14 cellular contexts compared by ENCODE assay signal in genomic region chr6:4185846-4186245, GRCh38. TPM values are rescaled to one million over a fixed set of nuclear protein-coding genes. Genes with fewer than 3 reads are reported as not detected.
DNase-seq lines count a peak whose midpoint lies in the region; ATAC-seq lines count a peak whose summit lies in the region.
"Had no signal": no experiment of that assay in that cellular context is flagged by ENCODE, and none has a peak within 500 bp of the region (broad histone marks: within the 10 kb centered on the region; RNA-seq: fewer than 3 reads in every experiment).

No MANE protein-coding gene starts in this region.

- peak overlapping the region; percentile 5 for H3K27ac Mint-ChIP-seq in activated CD4-positive, alpha-beta T cell treated with anti-CD3 and anti-CD28 coated beads for 36 hours
- H3K27ac Mint-ChIP-seq in activated CD8-positive, alpha-beta memory T cell treated with anti-CD3 and anti-CD28 coated beads, Interleukin-2, amount 10 ng/mL, durations not matched to agents 7 days and 5 days: peak overlapping the region; percentile 48
- no peak overlapping the region for H3K27ac Mint-ChIP-seq in activated naive CD8-positive, alpha-beta T cell treated with anti-CD3 and anti-CD28 coated beads, Interleukin-2, amount 50 U/mL, for 24 hours
- H3K27ac Mint-ChIP-seq in activated naive CD8-positive, alpha-beta T cell treated with anti-CD3 and anti-CD28 coated beads for 36 hours: no peak overlapping the region
- peak overlapping the region; percentile 89 for H3K27ac Mint-ChIP-seq in activated T-helper 2 cell treated with anti-CD3 and anti-CD28 coated beads, Interferon-gamma antibody, Interleukin-2, Interleukin-4, amounts not matched to agents 10 μg/mL and 5 μg/mL and 100 μg/mL, durations not matched to agents 14 hours and 24 hours and 36 hours
- H3K27ac Mint-ChIP-seq: CD8-positive, alpha-beta memory T cell had no signal

- H3K27me3 Mint-ChIP-seq in activated CD4-positive, alpha-beta T cell treated with anti-CD3 and anti-CD28 coated beads for 36 hours: no peaks in the 10 kb centered on the region
- no peaks in the 10 kb centered on the region for H3K27me3 Mint-ChIP-seq in activated CD8-positive, alpha-beta memory T cell treated with anti-CD3 and anti-CD28 coated beads, Interleukin-2, amount 10 ng/mL, durations not matched to agents 7 days and 5 days
- H3K27me3 Mint-ChIP-seq in activated naive CD8-positive, alpha-beta T cell treated with anti-CD3 and anti-CD28 coated beads, Interleukin-2, amount 50 U/mL, for 24 hours: peaks cover 19% of the 10 kb centered on the region
- H3K27me3 Mint-ChIP-seq in activated naive CD8-positive, alpha-beta T cell treated with anti-CD3 and anti-CD28 coated beads for 36 hours: peaks cover 22% of the 10 kb centered on the region
- H3K27me3 Mint-ChIP-seq in activated T-helper 2 cell treated with anti-CD3 and anti-CD28 coated beads, Interferon-gamma antibody, Interleukin-2, Interleukin-4, amounts not matched to agents 10 μg/mL and 5 μg/mL and 100 μg/mL, durations not matched to agents 14 hours and 24 hours and 36 hours (ENCODE audit: low read depth): peaks cover 2% of the 10 kb centered on the region

- H3K36me3 Mint-ChIP-seq in activated CD4-positive, alpha-beta T cell treated with anti-CD3 and anti-CD28 coated beads for 36 hours (ENCODE audit: low read depth): peaks cover 4% of the 10 kb centered on the region
- H3K36me3 Mint-ChIP-seq in activated CD8-positive, alpha-beta memory T cell treated with anti-CD3 and anti-CD28 coated beads, Interleukin-2, amount 10 ng/mL, durations not matched to agents 7 days and 5 days: peaks cover 5% of the 10 kb centered on the region
- H3K36me3 Mint-ChIP-seq in activated naive CD8-positive, alpha-beta T cell treated with anti-CD3 and anti-CD28 coated beads, Interleukin-2, amount 50 U/mL, for 24 hours (ENCODE audit: low read depth): no peaks in the 10 kb centered on the region
- H3K36me3 Mint-ChIP-seq in activated naive CD8-positive, alpha-beta T cell treated with anti-CD3 and anti-CD28 coated beads for 36 hours: no peaks in the 10 kb centered on the region
- peaks cover 9% of the 10 kb centered on the region for H3K36me3 Mint-ChIP-seq in activated T-helper 2 cell treated with anti-CD3 and anti-CD28 coated beads, Interferon-gamma antibody, Interleukin-2, Interleukin-4, amounts not matched to agents 10 μg/mL and 5 μg/mL and 100 μg/mL, durations not matched to agents 14 hours and 24 hours and 36 hours (ENCODE audit: low read depth)
- H3K36me3 Mint-ChIP-seq: CD8-positive, alpha-beta memory T cell had no signal

- DNase-seq in activated CD4-positive, alpha-beta T cell treated with anti-CD3 and anti-CD28 coated beads for 36 hours: peak; percentile 13
- DNase-seq in activated CD4-positive, alpha-beta T cell treated with anti-CD3 and anti-CD28 coated beads for 4 hours: no peak
- no peak for DNase-seq in activated CD8-positive, alpha-beta memory T cell treated with anti-CD3 and anti-CD28 coated beads, Interleukin-2, amount 10 ng/mL, durations not matched to agents 7 days and 5 days
- DNase-seq in activated CD8-positive, alpha-beta memory T cell treated with anti-CD3 and anti-CD28 coated beads, Interleukin-2, amount 50 U/mL, for 4 hours: no peak
- no peak for DNase-seq in activated naive CD8-positive, alpha-beta T cell treated with anti-CD3 and anti-CD28 coated beads, Interleukin-2, amount 50 U/mL, for 24 hours
- no peak for DNase-seq in activated naive CD8-positive, alpha-beta T cell treated with anti-CD3 and anti-CD28 coated beads for 36 hours
- no peak for DNase-seq in activated T-helper 2 cell treated with anti-CD3 and anti-CD28 coated beads, Interferon-gamma antibody, Interleukin-2, Interleukin-4, amounts not matched to agents 10 μg/mL and 5 μg/mL and 100 μg/mL, durations not matched to agents 14 hours and 24 hours and 36 hours (ENCODE audit: low spot score)
- DNase-seq in germinal center (ENCODE audit: low spot score): no peak
- DNase-seq: 8988T; AML-193; Caco-2; CD8-positive, alpha-beta memory T cell; DMS53; GF-D8 had no signal

- H3K4me3 Mint-ChIP-seq in activated CD4-positive, alpha-beta T cell treated with anti-CD3 and anti-CD28 coated beads for 36 hours: no peak overlapping the region
- H3K4me3 Mint-ChIP-seq in activated CD8-positive, alpha-beta memory T cell treated with anti-CD3 and anti-CD28 coated beads, Interleukin-2, amount 10 ng/mL, durations not matched to agents 7 days and 5 days: no peak overlapping the region
- no peak overlapping the region for H3K4me3 Mint-ChIP-seq in activated naive CD8-positive, alpha-beta T cell treated with anti-CD3 and anti-CD28 coated beads, Interleukin-2, amount 50 U/mL, for 24 hours
- no peak overlapping the region for H3K4me3 Mint-ChIP-seq in activated naive CD8-positive, alpha-beta T cell treated with anti-CD3 and anti-CD28 coated beads for 36 hours
- no peak overlapping the region for H3K4me3 Mint-ChIP-seq in activated T-helper 2 cell treated with anti-CD3 and anti-CD28 coated beads, Interferon-gamma antibody, Interleukin-2, Interleukin-4, amounts not matched to agents 10 μg/mL and 5 μg/mL and 100 μg/mL, durations not matched to agents 14 hours and 24 hours and 36 hours (ENCODE audit: low read depth)
- H3K4me3 Mint-ChIP-seq: CD8-positive, alpha-beta memory T cell had no signal

- peaks cover 1% of the 10 kb centered on the region for H3K9me3 Mint-ChIP-seq in activated CD4-positive, alpha-beta T cell treated with anti-CD3 and anti-CD28 coated beads for 36 hours (ENCODE audit: low read depth)
- H3K9me3 Mint-ChIP-seq in activated CD8-positive, alpha-beta memory T cell treated with anti-CD3 and anti-CD28 coated beads, Interleukin-2, amount 10 ng/mL, durations not matched to agents 7 days and 5 days (ENCODE audit: low read depth): peaks cover 11% of the 10 kb centered on the region
- no peaks in the 10 kb centered on the region for H3K9me3 Mint-ChIP-seq in activated naive CD8-positive, alpha-beta T cell treated with anti-CD3 and anti-CD28 coated beads, Interleukin-2, amount 50 U/mL, for 24 hours
- H3K9me3 Mint-ChIP-seq in activated naive CD8-positive, alpha-beta T cell treated with anti-CD3 and anti-CD28 coated beads for 36 hours: no peaks in the 10 kb centered on the region
- peaks cover 26% of the 10 kb centered on the region for H3K9me3 Mint-ChIP-seq in activated T-helper 2 cell treated with anti-CD3 and anti-CD28 coated beads, Interferon-gamma antibody, Interleukin-2, Interleukin-4, amounts not matched to agents 10 μg/mL and 5 μg/mL and 100 μg/mL, durations not matched to agents 14 hours and 24 hours and 36 hours

- peak; percentile 90 for ATAC-seq in activated CD4-positive, alpha-beta T cell treated with anti-CD3 and anti-CD28 coated beads for 36 hours
- ATAC-seq in activated CD8-positive, alpha-beta memory T cell treated with anti-CD3 and anti-CD28 coated beads, Interleukin-2, amount 10 ng/mL, durations not matched to agents 7 days and 5 days: peak; percentile 61
- peak; percentile 40 for ATAC-seq in activated naive CD8-positive, alpha-beta T cell treated with anti-CD3 and anti-CD28 coated beads, Interleukin-2, amount 50 U/mL, for 24 hours

- CTCF ChIA-PET in activated CD4-positive, alpha-beta T cell treated with anti-CD3 and anti-CD28 coated beads for 36 hours (lab: Charles Lee): no interaction called here
- CTCF ChIA-PET in activated CD8-positive, alpha-beta memory T cell treated with anti-CD3 and anti-CD28 coated beads, Interleukin-2, amount 10 ng/mL, durations not matched to agents 7 days and 5 days (lab: Charles Lee): no interaction called here

- POLR2A ChIA-PET in activated CD4-positive, alpha-beta T cell treated with anti-CD3 and anti-CD28 coated beads for 36 hours (lab: Charles Lee): interaction anchor here (0.6 kb wide), 1 partner anchor 162 kb away, joined by 5 read pairs; no protein-coding TSS in a partner anchor

- intact Hi-C loops in activated CD4-positive, alpha-beta T cell treated with anti-CD3 and anti-CD28 coated beads for 36 hours (cut with DNase I, micrococcal nuclease): loop anchor here in 1 of 2 experiments (1.0 kb wide), 1 partner anchor 127 kb away; no protein-coding TSS in a partner anchor
- intact Hi-C loops in activated T-helper 2 cell treated with anti-CD3 and anti-CD28 coated beads, Interferon-gamma antibody, Interleukin-2, Interleukin-4, amounts not matched to agents 10 μg/mL and 5 μg/mL and 100 μg/mL, durations not matched to agents 14 hours and 24 hours and 36 hours (cut with micrococcal nuclease): loop anchor here (1.0 to 10.0 kb wide), 2 partner anchors 49 to 749 kb away; no protein-coding TSS in a partner anchor

- H3K4me1 Mint-ChIP-seq in activated CD4-positive, alpha-beta T cell treated with anti-CD3 and anti-CD28 coated beads for 36 hours: peaks cover 11% of the 10 kb centered on the region
- H3K4me1 Mint-ChIP-seq in activated CD8-positive, alpha-beta memory T cell treated with anti-CD3 and anti-CD28 coated beads, Interleukin-2, amount 10 ng/mL, durations not matched to agents 7 days and 5 days: peaks cover 11% of the 10 kb centered on the region
- peaks cover 12% of the 10 kb centered on the region for H3K4me1 Mint-ChIP-seq in activated naive CD8-positive, alpha-beta T cell treated with anti-CD3 and anti-CD28 coated beads, Interleukin-2, amount 50 U/mL, for 24 hours
- peaks cover 5% of the 10 kb centered on the region for H3K4me1 Mint-ChIP-seq in activated naive CD8-positive, alpha-beta T cell treated with anti-CD3 and anti-CD28 coated beads for 36 hours
- H3K4me1 Mint-ChIP-seq in activated T-helper 2 cell treated with anti-CD3 and anti-CD28 coated beads, Interferon-gamma antibody, Interleukin-2, Interleukin-4, amounts not matched to agents 10 μg/mL and 5 μg/mL and 100 μg/mL, durations not matched to agents 14 hours and 24 hours and 36 hours (ENCODE audit: low read depth): peaks cover 19% of the 10 kb centered on the region
- H3K4me1 Mint-ChIP-seq: CD8-positive, alpha-beta memory T cell had no signal

RNA-seq across cellular contexts. Expression of gene ECI2, which starts 50.5 kb away (rescaled TPM):
- total RNA-seq in activated CD4-positive, alpha-beta T cell treated with anti-CD3 and anti-CD28 coated beads for 36 hours: 10 to 100 TPM; 38.4 to 40.1 TPM
- 10 to 100 TPM; 45.0 to 45.5 TPM for total RNA-seq in activated CD8-positive, alpha-beta memory T cell treated with anti-CD3 and anti-CD28 coated beads, Interleukin-2, amount 10 ng/mL, durations not matched to agents 7 days and 5 days
- 10 to 100 TPM; 45.0 to 46.9 TPM for total RNA-seq in activated naive CD8-positive, alpha-beta T cell treated with anti-CD3 and anti-CD28 coated beads for 36 hours
- total RNA-seq in activated T-helper 2 cell treated with anti-CD3 and anti-CD28 coated beads, Interferon-gamma antibody, Interleukin-2, Interleukin-4, amounts not matched to agents 10 μg/mL and 5 μg/mL and 100 μg/mL, durations not matched to agents 14 hours and 24 hours and 36 hours: 36.9 and 39.9 TPM in 2 replicates

Comparison
In these comparisons a context has a peak if more than half of its experiments do, and no peak if none do; other contexts are left out.
1. ATAC-seq: peak in every context shown above with its lines; median percentile 90 in activated CD4-positive, alpha-beta T cell treated with anti-CD3 and anti-CD28 coated beads for 36 hours; 61 in activated CD8-positive, alpha-beta memory T cell treated with anti-CD3 and anti-CD28 coated beads, Interleukin-2, amount 10 ng/mL, durations not matched to agents 7 days and 5 days; 40 in activated naive CD8-positive, alpha-beta T cell treated with anti-CD3 and anti-CD28 coated beads, Interleukin-2, amount 50 U/mL, for 24 hours.
2. H3K27ac Mint-ChIP-seq: peak in activated CD4-positive, alpha-beta T cell treated with anti-CD3 and anti-CD28 coated beads for 36 hours (single experiment), activated CD8-positive, alpha-beta memory T cell treated with anti-CD3 and anti-CD28 coated beads, Interleukin-2, amount 10 ng/mL, durations not matched to agents 7 days and 5 days (single experiment) and activated T-helper 2 cell treated with anti-CD3 and anti-CD28 coated beads, Interferon-gamma antibody, Interleukin-2, Interleukin-4, amounts not matched to agents 10 μg/mL and 5 μg/mL and 100 μg/mL, durations not matched to agents 14 hours and 24 hours and 36 hours (single experiment); none in activated naive CD8-positive, alpha-beta T cell treated with anti-CD3 and anti-CD28 coated beads, Interleukin-2, amount 50 U/mL, for 24 hours (single experiment) and activated naive CD8-positive, alpha-beta T cell treated with anti-CD3 and anti-CD28 coated beads for 36 hours (single experiment).